Comparison of ENCODE assay signal across 8 cellular contexts in genomic region chr22:21641795-21642583, GRCh38.
DNase-seq lines count a peak whose midpoint lies in the region; ATAC-seq and TF ChIP-seq lines count a peak whose summit lies in the region.

Gene SDF2L1, plus strand, starts transcription at chr22:21642302. Its CDS starts 35 bp downstream, at chr22:21642337.

- no peak for TF ChIP-seq RAD21 in Ishikawa (IDR thresholded peaks at IDR 0.05; ENCODE audit: low read depth)

- no peak; the same call in 1 of the 2 replicates for TF ChIP-seq EP300 in Ishikawa (IDR thresholded peaks at IDR 0.05; ENCODE audit: borderline replicate concordance)

- DNase-seq in DMS153 (lab: John Stamatoyannopoulos, UW), result peak; percentile 97
- DNase-seq in OCI-M1 (lab: John Stamatoyannopoulos, UW), result peak; percentile 100
- DNase-seq in activated T-cell treated with anti-CD3 and anti-CD28 coated beads for 1 hour (ENCODE audit: low read depth), result peak; percentile 95
- peak; percentile 100 for DNase-seq in epidermal melanocyte (ENCODE audit: insufficient read length, low spot score)
- DNase-seq in middle frontal gyrus (ENCODE audit: extremely low spot score, low spot score), result peak; percentile 98
- DNase-seq in stimulated activated CD8-positive, alpha-beta memory T cell treated with anti-CD3 and anti-CD28 coated beads, Interleukin-2, amount 100 ng/mL, for 1 hour (ENCODE audit: low read depth in 2 of 2), result peak; percentile 96

- ATAC-seq in GM21576 (IDR thresholded peaks at IDR 0.05; ENCODE audit: unreplicated experiment), result peak; percentile 86

TF ChIP-seq in Ishikawa, 13 proteins besides CTCF, POLR2A, EP300 and RAD21:
- TF ChIP-seq MAX (IDR thresholded peaks at IDR 0.05) (peak; percentile 57), CREB1 (IDR thresholded peaks at IDR 0.05; ENCODE audit: low read depth) (peak; percentile 55; the same call in 1 of the 2 replicates), TAF1 (IDR thresholded peaks at IDR 0.05; ENCODE audit: low read depth) (0 out of 2 replicates have a peak, but pooled peaks have one; percentile 20), EGR1 (IDR thresholded peaks at IDR 0.05) (no peak)

Comparison
In these comparisons a context has a peak if more than half of its experiments do, and no peak if none do; other contexts are left out.
1. Peak in every context shown above with its lines: DNase-seq and ATAC-seq.